Comparison of ENCODE assay signal across 8 cellular contexts in genomic region chr5:103582364-103582763, GRCh38. TPM values are rescaled to one million over a fixed set of nuclear protein-coding genes. Genes with fewer than 3 reads are reported as not detected.
A peak's percentile ranks its signal among the peaks of the same experiment; 100 is the strongest.
DNase-seq lines count a peak whose midpoint lies in the region; ATAC-seq, FAIRE-seq and TF ChIP-seq lines count a peak whose summit lies in the region.

No MANE protein-coding gene starts in this region.

- DNase-seq in GM12865 (ENCODE audit: low read depth) (peak; percentile 41), M059J (ENCODE audit: low read depth) (peak; percentile 54), RWPE2 (ENCODE audit: low spot score) (no peak), fibroblast of villous mesenchyme (ENCODE audit: low read depth) (peak; percentile 52), smooth muscle cell (lab: John Stamatoyannopoulos, UW; ENCODE audit: unreplicated experiment) (no peak)

- H3K79me2 ChIP-seq in smooth muscle cell (ENCODE audit: low read depth): no peaks in the 10 kb centered on the region

- ATAC-seq in RWPE2 (ENCODE audit: low read depth): peak; percentile 42; the same call in 1 of the 3 replicates
- no peak for ATAC-seq in activated CD4-positive, CD25-positive, alpha-beta regulatory T cell treated with anti-CD3 and anti-CD28 coated beads, Interleukin-2, amount 50 U/mL, for 24 hours
- no peak for ATAC-seq in HG03521 (IDR thresholded peaks at IDR 0.05; ENCODE audit: unreplicated experiment)

- no peaks in the 10 kb centered on the region for H3K9me3 ChIP-seq in RWPE2 (ENCODE audit: severe bottlenecking)
- H3K9me3 ChIP-seq in smooth muscle cell (replicated peaks; ENCODE audit: low read depth): no peaks in the 10 kb centered on the region

- H2AFZ ChIP-seq in smooth muscle cell (ENCODE audit: low read depth): no peak overlapping the region

- H3K27ac ChIP-seq in RWPE2 (ENCODE audit: poor library complexity, severe bottlenecking): no peak overlapping the region
- no peak overlapping the region for H3K27ac ChIP-seq in smooth muscle cell (ENCODE audit: low read depth)

- no peaks in the 10 kb centered on the region for H3F3A ChIP-seq in smooth muscle cell (ENCODE audit: low read depth)

- peaks cover 6% of the 10 kb centered on the region for H3K27me3 ChIP-seq in RWPE2 (ENCODE audit: insufficient read depth, poor library complexity, severe bottlenecking)
- H3K27me3 ChIP-seq in smooth muscle cell (ENCODE audit: low read depth): no peaks in the 10 kb centered on the region

- H3K4me3 ChIP-seq in GM12865 (ENCODE audit: low read depth, low read length) (no peak overlapping the region), RWPE2 (ENCODE audit: severe bottlenecking) (no peak overlapping the region), fibroblast of villous mesenchyme (ENCODE audit: low read depth, low read length) (no peak overlapping the region), smooth muscle cell (no peak overlapping the region)

- H4K20me1 ChIP-seq in smooth muscle cell (ENCODE audit: low read depth): no peaks in the 10 kb centered on the region

- no peak overlapping the region for H3K4me2 ChIP-seq in smooth muscle cell

- 43% methylated on average over 2 of the region's 2 CpGs for WGBS in smooth muscle cell (ENCODE audit: low lambda C conversion rate)

- H3K4me1 ChIP-seq in RWPE2 (ENCODE audit: insufficient read depth, poor library complexity, severe bottlenecking): no peaks in the 10 kb centered on the region
- H3K4me1 ChIP-seq in smooth muscle cell (ENCODE audit: low read depth): no peaks in the 10 kb centered on the region

- H3K9ac ChIP-seq in smooth muscle cell (ENCODE audit: low read depth): no peak overlapping the region

- TF ChIP-seq CTCF in GM12865 (IDR thresholded peaks at IDR 0.05; ENCODE audit: insufficient read depth, low read depth, low read length, missing control alignments): peak; percentile 25
- peak; percentile 72 for TF ChIP-seq CTCF in RWPE2 (IDR thresholded peaks at IDR 0.05; ENCODE audit: poor library complexity, severe bottlenecking)
- peak; percentile 49 for TF ChIP-seq CTCF in fibroblast of villous mesenchyme (IDR thresholded peaks at IDR 0.05; ENCODE audit: insufficient read depth, low read depth, low read length)
- TF ChIP-seq CTCF in smooth muscle cell (IDR thresholded peaks at IDR 0.05; ENCODE audit: borderline replicate concordance, insufficient read depth, poor library complexity, severe bottlenecking): peak; percentile 52

- FAIRE-seq in A204.1 (lab: Jason Lieb, UNC): peak; percentile 89

- no peaks in the 10 kb centered on the region for H3K36me3 ChIP-seq in RWPE2 (ENCODE audit: low read depth)
- H3K36me3 ChIP-seq in smooth muscle cell (ENCODE audit: low read depth): no peaks in the 10 kb centered on the region

RNA-seq across cellular contexts. Expression of gene NUDT12, which starts 19.8 kb away (rescaled TPM):
- 4.5 and 7.6 TPM in 2 replicates for total RNA-seq in M059J (2014; rRNA removed; shearing (Covaris generic))
- total RNA-seq in fibroblast of villous mesenchyme (12.9 and 19.9 TPM in 2 replicates), smooth muscle cell (14.9 and 16.6 TPM in 2 replicates)
- 6.5 and 6.7 TPM in 2 replicates for polyA plus RNA-seq in smooth muscle cell

Comparison
In these comparisons a context has a peak if more than half of its experiments do, and no peak if none do; other contexts are left out.
1. DNase-seq: peak in GM12865 (single experiment), M059J (single experiment) and fibroblast of villous mesenchyme (single experiment); none in RWPE2 (single experiment) and smooth muscle cell (single experiment).
2. Peak in every context shown above with its lines, with median percentiles within 50 percentile points of each other: CTCF ChIP-seq.